In genomic region chr9:97744710-97745708, GRCh38 we compare ENCODE assay signal across 27 cellular contexts. TPM values are rescaled to one million over a fixed set of nuclear protein-coding genes. Genes with fewer than 3 reads are reported as not detected.
DNase-seq lines count a peak whose midpoint lies in the region; ATAC-seq, FAIRE-seq and TF ChIP-seq lines count a peak whose summit lies in the region.
"Had no signal": no experiment of that assay in that cellular context is flagged by ENCODE, and none has a peak within 500 bp of the region (broad histone marks: within the 10 kb centered on the region; RNA-seq: fewer than 3 reads in every experiment).

No MANE protein-coding gene starts in this region.

- TF ChIP-seq EP300 in Ishikawa (IDR thresholded peaks at IDR 0.05; ENCODE audit: borderline replicate concordance) (no peak), K562 (IDR thresholded peaks at IDR 0.05; ENCODE audit: low read length) (no peak)

- H3K27me3 Mint-ChIP-seq in nephron progenitor cell (ENCODE audit: low read depth, poor library complexity), result peaks cover 74% of the 10 kb centered on the region

- H3K4me3 Mint-ChIP-seq in nephron progenitor cell, result no peak overlapping the region
- H3K4me3 Mint-ChIP-seq: B cell; effector memory CD8-positive, alpha-beta T cell; T-helper 2 cell treated with Interferon-gamma antibody and Interleukin-4, amounts not matched to agents 5 μg/mL and 100 μg/mL, for 36 hours had no signal

- CTCF ChIA-PET in K562 (lab: Yijun Ruan, JAX; ENCODE audit: low intra/inter-chr PET ratio), result no interaction called here

- H3K27me3 ChIP-seq in K562 (ENCODE audit: control insufficient read depth in 2 of 2, insufficient read depth in 2 of 2, low read length in 2 of 2) (peaks cover 10 to 54% of the 10 kb centered on the region in 2 experiments), left ventricle myocardium inferior (ENCODE audit: low read depth) (peaks cover 28% of the 10 kb centered on the region)
- H3K27me3 ChIP-seq: SJCRH30 had no signal

- H2AFZ ChIP-seq in K562 (ENCODE audit: low read depth, low read length), result no peak overlapping the region

- H4K20me1 ChIP-seq in K562 (replicated peaks; ENCODE audit: control insufficient read depth, insufficient read depth, low read length), result no peaks in the 10 kb centered on the region

- in situ Hi-C loops in K562 (cut with MboI), result no loop called here

- peak; percentile 20 for DNase-seq in DMS 273 (lab: John Stamatoyannopoulos, UW; ENCODE audit: unreplicated experiment)
- DNase-seq in DMS 273 treated with DMSO at 0.1 percent for 48 hours (lab: John Stamatoyannopoulos, UW), result no peak
- peak; percentile 11 to 56 (median 36) for DNase-seq in K562 (ENCODE audit: extremely low read depth in 1 of 4, low spot score in 3 of 4)
- peak; percentile 20 for DNase-seq in nephron progenitor cell
- DNase-seq in activated T-cell treated with anti-CD3 and anti-CD28 coated beads, Interleukin-2, amount 50 U/mL, for 48 hours, result no peak
- DNase-seq in left ventricle myocardium inferior, result no peak
- DNase-seq: activated CD4-positive, alpha-beta T cell treated with anti-CD3 and anti-CD28 coated beads, Interleukin-2, amount 50 U/mL, for 48 hours; activated naive CD4-positive, alpha-beta T cell treated with Interleukin-2 at 50 U/mL for 16 hours; activated T-cell treated with anti-CD3 and anti-CD28 coated beads, Interleukin-2, amount 50 U/mL, for 1 hour; aorta; cerebellar nuclear complex; effector memory CD8-positive, alpha-beta T cell; KBM-7; left ventricle myocardium superior; MV-4-11; NCI-H187 treated with DMSO at 0.1 percent for 48 hours; NCI-H2227 treated with DMSO at 0.1 percent for 48 hours; NCI-H774; stimulated activated CD4-positive, alpha-beta T cell treated with anti-CD3 and anti-CD28 coated beads, Interleukin-4, amount 100 ng/mL, for 24 hours had no signal

- H3K36me3 ChIP-seq in K562 (ENCODE audit: control insufficient read depth, insufficient read depth, low read length), result no peaks in the 10 kb centered on the region
- H3K36me3 ChIP-seq in left ventricle myocardium inferior, result no peaks in the 10 kb centered on the region
- H3K36me3 ChIP-seq: prostate gland, SJCRH30 had no signal

- FAIRE-seq in K562 (lab: Jason Lieb, UNC), result peak; percentile 37

- no peak overlapping the region for H3K9ac ChIP-seq in K562 (ENCODE audit: insufficient read depth in 1 of 2, low read depth in 2 of 2, low read length in 2 of 2)

- ATAC-seq in K562 (peak; percentile 74), HG03135 (IDR thresholded peaks at IDR 0.05; ENCODE audit: unreplicated experiment) (no peak)
- ATAC-seq: effector memory CD8-positive, alpha-beta T cell; left ventricle myocardium superior had no signal

- no peaks in the 10 kb centered on the region for H3K79me2 ChIP-seq in K562 (ENCODE audit: control insufficient read depth, insufficient read depth, low read length)

- TF ChIP-seq RAD21 in Ishikawa (IDR thresholded peaks at IDR 0.05; ENCODE audit: low read depth), result no peak
- TF ChIP-seq RAD21 in K562 (CRISPR knock-in tag; conservative IDR thresholded peaks at IDR 0.05 in 1 of 2, IDR thresholded peaks at IDR 0.05 in 1 of 2), result no peak

- H3K9me3 ChIP-seq in K562 (replicated peaks; ENCODE audit: control insufficient read depth, insufficient read depth, low read depth, low read length), result no peaks in the 10 kb centered on the region
- peaks cover 21% of the 10 kb centered on the region for H3K9me3 ChIP-seq in left ventricle myocardium inferior (replicated peaks)
- H3K9me3 ChIP-seq: prostate gland, SJCRH30 had no signal

- no peak overlapping the region for H3K27ac Mint-ChIP-seq in nephron progenitor cell
- H3K27ac Mint-ChIP-seq: B cell; effector memory CD8-positive, alpha-beta T cell; T-helper 2 cell treated with Interferon-gamma antibody and Interleukin-4, amounts not matched to agents 5 μg/mL and 100 μg/mL, for 36 hours had no signal

- H3K4me1 ChIP-seq in K562 (replicated peaks in 1 of 2; ENCODE audit: control insufficient read depth in 2 of 2, insufficient read depth in 2 of 2, low read length in 2 of 2) (peaks cover 3 to 10% of the 10 kb centered on the region in 2 experiments; a peak in 4 of 5 replicates), left ventricle myocardium inferior (peaks cover 13% of the 10 kb centered on the region)
- H3K4me1 ChIP-seq: prostate gland had no signal

- BruUV-seq in K562 (replicated peaks; lab: Mats Ljungman, UMichigan), result no TSS peak

- H3K27ac ChIP-seq in K562 (ENCODE audit: extremely low read depth, low read depth, low read length), result no peak overlapping the region
- no peak overlapping the region for H3K27ac ChIP-seq in left ventricle myocardium inferior (replicated peaks)
- H3K27ac ChIP-seq: 22Rv1, prostate gland, SJCRH30 had no signal

- H3K36me3 Mint-ChIP-seq in nephron progenitor cell (ENCODE audit: low read depth), result peaks cover 8% of the 10 kb centered on the region

- H3K9me1 ChIP-seq in K562 (ENCODE audit: control insufficient read depth, insufficient read depth, low read length), result no peaks in the 10 kb centered on the region

- peaks cover 8% of the 10 kb centered on the region for H3K4me1 Mint-ChIP-seq in nephron progenitor cell

- intact Hi-C loops in K562 (cut with micrococcal nuclease) (no loop called here), left ventricle myocardium inferior (cut with micrococcal nuclease) (no loop called here)

- WGBS in K562 (ENCODE audit: insufficient coverage, low coverage, missing lambda C conversion rate), result 0% methylated on average over 7 of the region's 7 CpGs

- peaks cover 27% of the 10 kb centered on the region for H3K9me3 Mint-ChIP-seq in nephron progenitor cell
- H3K9me3 Mint-ChIP-seq: T-helper 2 cell treated with Interferon-gamma antibody and Interleukin-4, amounts not matched to agents 5 μg/mL and 100 μg/mL, for 36 hours had no signal

- POLR2A ChIA-PET in K562 (lab: Yijun Ruan, JAX), result interaction anchor here (0.7 to 1.6 kb wide), 4 partner anchors 8 to 17 kb away, joined by 3 to 4 read pairs (median 3); no protein-coding TSS in a partner anchor

- no peak overlapping the region for H3K4me2 ChIP-seq in K562 (ENCODE audit: insufficient read depth, low read length)
- H3K4me2 ChIP-seq: smooth muscle cell had no signal

- no peak overlapping the region for H3K4me3 ChIP-seq in K562
- no peak overlapping the region for H3K4me3 ChIP-seq in left ventricle myocardium inferior
- H3K4me3 ChIP-seq: prostate gland, SJCRH30, smooth muscle cell had no signal

- no peak for TF ChIP-seq POLR2A in K562 (conservative IDR thresholded peaks at IDR 0.05)

- no peak for TF ChIP-seq CTCF in K562 (IDR thresholded peaks at IDR 0.05 in 2 of 3, conservative IDR thresholded peaks at IDR 0.05 in 1 of 3; ENCODE audit: insufficient read depth in 2 of 3, low read depth in 1 of 3, low read length in 3 of 3)
- TF ChIP-seq CTCF in nephron progenitor cell (IDR thresholded peaks at IDR 0.05), result no peak
- TF ChIP-seq CTCF in left ventricle myocardium inferior (IDR thresholded peaks at IDR 0.05; ENCODE audit: borderline replicate concordance), result no peak

TF ChIP-seq in K562, 482 proteins besides CTCF, POLR2A, EP300 and RAD21 (continues in another document):
- TF ChIP-seq HDAC1 (IDR thresholded peaks at IDR 0.05) (no peak), EHMT2 (IDR thresholded peaks at IDR 0.05) (peak; percentile 87; the same call in 1 of the 2 replicates), XRCC5 (IDR thresholded peaks at IDR 0.05; ENCODE audit: low read depth, low read length) (no peak), ATF3 (IDR thresholded peaks at IDR 0.05) (no peak), ATF3 (CRISPR knock-in tag; conservative IDR thresholded peaks at IDR 0.05) (no peak), SIRT6 (IDR thresholded peaks at IDR 0.05; ENCODE audit: low read depth, low read length) (no peak), FOSL1 (tag; conservative IDR thresholded peaks at IDR 0.05) (no peak), NCOA4 (IDR thresholded peaks at IDR 0.05; ENCODE audit: partially characterized antibody) (no peak), ASH1L (IDR thresholded peaks at IDR 0.05; ENCODE audit: borderline replicate concordance, low read depth, partially characterized antibody) (no peak), NFIC (IDR thresholded peaks at IDR 0.05) (no peak), E2F6 (IDR thresholded peaks at IDR 0.05; ENCODE audit: borderline replicate concordance in 1 of 2, extremely low read depth in 1 of 2, insufficient read depth in 1 of 2, insufficient read length in 1 of 2, low read depth in 1 of 2, low read length in 1 of 2, poor library complexity in 1 of 2, severe bottlenecking in 1 of 2) (no peak), NR1H2 (CRISPR knock-in tag; IDR thresholded peaks at IDR 0.05) (no peak)

RNA-seq across cellular contexts. Expression of gene XPA, which starts 47.9 kb away (rescaled TPM):
- 2.1 and 9.3 TPM in 2 replicates for total RNA-seq in K562 (2011; cell fraction: chromatin; rRNA removed; ENCODE audit: low replicate concordance)
- total RNA-seq in K562 (2011; cell fraction: nucleolus; rRNA removed), result 1.8 and 2.0 TPM in 2 replicates
- 8.0 and 16.4 TPM in 2 replicates for total RNA-seq in K562 (2011; cell fraction: nucleoplasm; rRNA removed)
- 16.8 and 17.7 TPM in 2 replicates for total RNA-seq in K562 (2014; rRNA removed)
- total RNA-seq in K562 (2014; rRNA removed; fragmentation: Illumina TruSeq; extraction: Trizol), result 16.7 and 18.2 TPM in 2 replicates
- 17.2 and 18.0 TPM in 2 replicates for total RNA-seq in K562 (2015; rRNA removed; fragmentation: Illumina TruSeq; extraction: Trizol)
- 11.4 and 13.6 TPM in 2 replicates for total RNA-seq in K562 (2021)
- 5.1 and 5.9 TPM in 2 replicates for polyA plus RNA-seq in K562 (2011; rRNA removed)
- polyA plus RNA-seq in K562 (2011; cell fraction: cytosol; rRNA removed), result 0.85 and 1.3 TPM in 2 replicates
- 4.1 and 5.3 TPM in 2 replicates for polyA plus RNA-seq in K562 (2011; cell fraction: nucleus; rRNA removed)
- polyA plus RNA-seq in K562 (2012), result 14.2 and 14.4 TPM in 2 replicates
- 12.3 and 14.1 TPM in 2 replicates for polyA plus RNA-seq in K562 (2014; fragmentation: Illumina TruSeq; extraction: Trizol)
- 1 to 10 TPM; 5.1 to 5.5 TPM for polyA plus RNA-seq in K562 (2014; fragmentation: Nextera tagmentation; extraction: Ambion mirVana)
- polyA plus RNA-seq in K562 (2014; rRNA removed), result 15.2 and 18.2 TPM in 2 replicates
- polyA minus RNA-seq in K562 (2011; rRNA and poly(A)+ RNA removed), result 6.3 and 6.4 TPM in 2 replicates
- 1.7 and 1.9 TPM in 2 replicates for polyA minus RNA-seq in K562 (2011; cell fraction: cytosol; rRNA and poly(A)+ RNA removed)
- 6.3 and 9.3 TPM in 2 replicates for polyA minus RNA-seq in K562 (2011; cell fraction: nucleus; rRNA and poly(A)+ RNA removed)
- 5.8 TPM for total RNA-seq in left ventricle myocardium inferior

Comparison
In these comparisons a context has a peak if more than half of its experiments do, and no peak if none do; other contexts are left out.
1. DNase-seq: peak in DMS 273 (single experiment), K562 (4 of 4) and nephron progenitor cell (single experiment); none in DMS 273 treated with DMSO at 0.1 percent for 48 hours (single experiment), activated T-cell treated with anti-CD3 and anti-CD28 coated beads, Interleukin-2, amount 50 U/mL, for 48 hours (0 of 2) and left ventricle myocardium inferior (single experiment).